24 cellular contexts compared by ENCODE assay signal in the genomic region with DNA sequence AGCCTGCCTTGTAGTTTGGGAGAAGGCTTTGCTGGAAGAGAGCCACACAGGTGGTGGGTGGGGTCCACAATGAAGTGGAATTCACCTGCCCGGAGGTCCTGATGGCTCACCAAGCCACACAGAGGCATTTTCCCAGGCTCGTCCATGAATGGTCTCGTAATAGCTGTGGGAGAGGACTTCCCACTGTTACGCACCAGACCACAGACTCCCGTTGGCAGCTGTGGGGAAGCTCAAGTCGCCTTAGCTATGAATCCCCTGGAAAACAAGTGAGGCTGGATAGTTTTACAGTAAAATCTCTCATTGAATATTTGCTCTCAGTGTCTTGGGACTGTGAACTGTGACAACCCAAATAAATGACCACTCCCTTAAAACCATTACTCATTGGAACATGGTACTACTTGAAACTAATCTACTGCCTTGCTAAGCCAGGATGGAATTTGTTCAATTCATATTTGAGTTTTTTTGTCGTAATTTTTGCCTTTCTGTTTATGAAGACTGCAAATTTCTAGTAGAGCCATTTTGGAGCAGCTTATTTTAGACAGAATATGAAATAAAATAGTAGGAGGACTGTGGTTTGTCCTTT.
DNase-seq lines count a peak whose midpoint lies in the region; ATAC-seq and TF ChIP-seq lines count a peak whose summit lies in the region.
"Had no signal": no experiment of that assay in that cellular context is flagged by ENCODE, and none has a peak within 500 bp of the region (broad histone marks: within the 10 kb centered on the region; RNA-seq: fewer than 3 reads in every experiment).

No MANE protein-coding gene starts in this region.

- H3K27ac Mint-ChIP-seq in naive thymus-derived CD4-positive, alpha-beta T cell, result no peak overlapping the region
- H3K27ac Mint-ChIP-seq: progenitor cell of endocrine pancreas had no signal

- H3K36me3 ChIP-seq in SJCRH30 (no peaks in the 10 kb centered on the region), parathyroid adenoma (ENCODE audit: control insufficient read depth, insufficient read depth, low read length) (no peaks in the 10 kb centered on the region)
- H3K36me3 ChIP-seq in naive thymus-derived CD4-positive, alpha-beta T cell (ENCODE audit: control insufficient read depth in 2 of 3, insufficient read depth in 3 of 3, low read length in 3 of 3), result no peaks in the 10 kb centered on the region

- H3K9me3 ChIP-seq in SJCRH30 (replicated peaks) (no peaks in the 10 kb centered on the region), parathyroid adenoma (ENCODE audit: control insufficient read depth, low read length) (no peaks in the 10 kb centered on the region)
- no peaks in the 10 kb centered on the region for H3K9me3 ChIP-seq in naive thymus-derived CD4-positive, alpha-beta T cell (ENCODE audit: control insufficient read depth in 2 of 3, low read length in 3 of 3)
- H3K9me3 ChIP-seq: SK-N-SH, testis had no signal

- peak overlapping the region; percentile 27 for H3K27ac ChIP-seq in SJCRH30
- peak overlapping the region; percentile 79 for H3K27ac ChIP-seq in epithelial cell of prostate
- H3K27ac ChIP-seq in parathyroid adenoma, result peak overlapping the region; percentile 85
- no peak overlapping the region for H3K27ac ChIP-seq in naive thymus-derived CD4-positive, alpha-beta T cell (ENCODE audit: low read depth, low read length)
- H3K27ac ChIP-seq: testis had no signal

- peak overlapping the region; percentile 72 for H2AFZ ChIP-seq in parathyroid adenoma

- DNase-seq in A172 (ENCODE audit: low spot score) (peak; percentile 67), SJCRH30 (peak; percentile 76 to 88), epithelial cell of prostate (ENCODE audit: low read depth, low spot score) (no peak), NAMALWA (ENCODE audit: low spot score) (no peak), NCI-H2029 (lab: John Stamatoyannopoulos, UW) (no peak)
- no peak for DNase-seq in naive thymus-derived CD4-positive, alpha-beta T cell
- DNase-seq: activated effector memory CD4-positive, alpha-beta T cell treated with Interleukin-2 at 50 U/mL for 16 hours; amygdala; C1 segment of cervical spinal cord; cortex of kidney; GF-D8; glutamatergic neuron; naive B cell; NCI-H345; SK-N-SH; stimulated activated CD4-positive, alpha-beta T cell treated with anti-CD3 and anti-CD28 coated beads, Interleukin-12 subunit alpha, Interleukin-12 subunit beta, amount 100 ng/mL, for 4 hours; T1000; testis had no signal

- POLR2A ChIA-PET in naive thymus-derived CD4-positive, alpha-beta T cell (lab: Charles Lee), result no interaction called here

- no peaks in the 10 kb centered on the region for H3K27me3 Mint-ChIP-seq in naive thymus-derived CD4-positive, alpha-beta T cell
- H3K27me3 Mint-ChIP-seq: naive B cell, progenitor cell of endocrine pancreas had no signal

- H3K9me3 Mint-ChIP-seq in naive thymus-derived CD4-positive, alpha-beta T cell, result no peaks in the 10 kb centered on the region
- H3K9me3 Mint-ChIP-seq: naive B cell had no signal

- H3K79me2 ChIP-seq in parathyroid adenoma, result peaks cover 4% of the 10 kb centered on the region

- no peak for TF ChIP-seq CTCF in parathyroid adenoma (IDR thresholded peaks at IDR 0.05)

- no peak for ATAC-seq in naive thymus-derived CD4-positive, alpha-beta T cell
- ATAC-seq in GM21619 (IDR thresholded peaks at IDR 0.05; ENCODE audit: unreplicated experiment), result no peak
- ATAC-seq: GM12878, HCT116, Panc1 had no signal

- peaks cover 45% of the 10 kb centered on the region for H3K4me1 ChIP-seq in SJCRH30
- H3K4me1 ChIP-seq in parathyroid adenoma, result peaks cover 46% of the 10 kb centered on the region
- no peaks in the 10 kb centered on the region for H3K4me1 ChIP-seq in naive thymus-derived CD4-positive, alpha-beta T cell (ENCODE audit: control insufficient read depth in 2 of 2, insufficient read depth in 2 of 2, low read length in 2 of 2)
- H3K4me1 ChIP-seq: testis had no signal

- H3K27me3 ChIP-seq in SJCRH30 (no peaks in the 10 kb centered on the region), parathyroid adenoma (ENCODE audit: control insufficient read depth, insufficient read depth, low read length) (no peaks in the 10 kb centered on the region)
- H3K27me3 ChIP-seq in naive thymus-derived CD4-positive, alpha-beta T cell (ENCODE audit: control insufficient read depth in 2 of 2, insufficient read depth in 2 of 2, low read length in 2 of 2), result no peaks in the 10 kb centered on the region
- H3K27me3 ChIP-seq: testis had no signal

- H3K4me1 Mint-ChIP-seq in naive thymus-derived CD4-positive, alpha-beta T cell, result peaks cover 0 to 13% (median 0%) of the 10 kb centered on the region in 7 donors

- CTCF ChIA-PET in naive thymus-derived CD4-positive, alpha-beta T cell (lab: Charles Lee), result no interaction called here

- peaks cover 0 to 33% (median 12%) of the 10 kb centered on the region in 5 donors for H3K36me3 Mint-ChIP-seq in naive thymus-derived CD4-positive, alpha-beta T cell

- intact Hi-C loops in naive thymus-derived CD4-positive, alpha-beta T cell (cut with micrococcal nuclease), result no loop called here

- H3K4me2 ChIP-seq in parathyroid adenoma (ENCODE audit: low read length), result no peak overlapping the region
- H3K4me2 ChIP-seq: SK-N-SH had no signal

- H3K4me3 Mint-ChIP-seq in naive thymus-derived CD4-positive, alpha-beta T cell, result no peak overlapping the region
- H3K4me3 Mint-ChIP-seq: naive B cell had no signal

- H3K9ac ChIP-seq in parathyroid adenoma, result peak overlapping the region; percentile 6
- H3K9ac ChIP-seq: SK-N-SH had no signal

- H3K4me3 ChIP-seq in SJCRH30 (no peak overlapping the region), parathyroid adenoma (ENCODE audit: low read depth, low read length) (no peak overlapping the region)
- no peak overlapping the region for H3K4me3 ChIP-seq in naive thymus-derived CD4-positive, alpha-beta T cell (ENCODE audit: low read length)
- H3K4me3 ChIP-seq: GM12878, testis had no signal

Comparison
In these comparisons a context has a peak if more than half of its experiments do, and no peak if none do; other contexts are left out.
1. DNase-seq: peak in A172 (single experiment) and SJCRH30 (2 of 2); none in epithelial cell of prostate (single experiment), naive thymus-derived CD4-positive, alpha-beta T cell (0 of 9), NAMALWA (single experiment) and NCI-H2029 (single experiment).